Comparison of ENCODE assay signal across 8 cellular contexts in genomic region chr3:50237133-50237651, GRCh38. TPM values are rescaled to one million over a fixed set of nuclear protein-coding genes. Genes with fewer than 3 reads are reported as not detected.
A peak's percentile ranks its signal among the peaks of the same experiment; 100 is the strongest.
DNase-seq lines count a peak whose midpoint lies in the region; ATAC-seq and TF ChIP-seq lines count a peak whose summit lies in the region.

No MANE protein-coding gene starts in this region.

- ATAC-seq in CD4-positive, CD25-positive, alpha-beta regulatory T cell (ENCODE audit: low read depth in 2 of 2): no peak

- peak overlapping the region; percentile 51 for H4K8ac ChIP-seq in trophoblast cell (ENCODE audit: low read depth, low read length)

- no peak for TF ChIP-seq CTCF in foreskin fibroblast (IDR thresholded peaks at IDR 0.05; ENCODE audit: low read depth, low read length)

- peak overlapping the region; percentile 30 for H3K9ac ChIP-seq in trophoblast cell (ENCODE audit: low read length)

- peak overlapping the region; percentile 3 for H2BK120ac ChIP-seq in trophoblast cell (ENCODE audit: insufficient read depth, low read length, poor library complexity)

- no peak overlapping the region for H4K12ac ChIP-seq in trophoblast cell (ENCODE audit: low read depth, low read length)

- no peaks in the 10 kb centered on the region for H3K36me3 Mint-ChIP-seq in CD4-positive, CD25-positive, alpha-beta regulatory T cell
- H3K36me3 Mint-ChIP-seq in activated T-helper 1 cell treated with anti-CD3 and anti-CD28 coated beads, Interleukin-12 subunit alpha, Interleukin-12 subunit beta, Interleukin-2, Interleukin-4 antibody, amounts not matched to agents 30 ng/mL and 10 ng/mL and 1 ng/mL, durations not matched to agents 14 hours and 24 hours and 36 hours (ENCODE audit: low read depth): peaks cover 14% of the 10 kb centered on the region

- peaks cover 22% of the 10 kb centered on the region for H3K79me2 ChIP-seq in trophoblast cell (ENCODE audit: control insufficient read depth, insufficient read depth, low read length, poor library complexity)

- H3K23ac ChIP-seq in trophoblast cell (ENCODE audit: low read length): no peak overlapping the region

- no peaks in the 10 kb centered on the region for H3K9me3 ChIP-seq in CD4-positive, CD25-positive, alpha-beta regulatory T cell (ENCODE audit: control insufficient read depth in 2 of 2, low read length in 2 of 2)
- H3K9me3 ChIP-seq in trophoblast cell (ENCODE audit: insufficient read depth, low read depth, low read length): no peaks in the 10 kb centered on the region

- H3K27ac Mint-ChIP-seq in CD4-positive, CD25-positive, alpha-beta regulatory T cell: peak overlapping the region; percentile 92 to 97 (median 96)
- H3K27ac Mint-ChIP-seq in activated T-helper 1 cell treated with anti-CD3 and anti-CD28 coated beads, Interleukin-12 subunit alpha, Interleukin-12 subunit beta, Interleukin-2, Interleukin-4 antibody, amounts not matched to agents 30 ng/mL and 10 ng/mL and 1 ng/mL, durations not matched to agents 14 hours and 24 hours and 36 hours: peak overlapping the region; percentile 94

- H3K4me1 Mint-ChIP-seq in CD4-positive, CD25-positive, alpha-beta regulatory T cell: peaks cover 0 to 62% (median 29%) of the 10 kb centered on the region in 4 donors
- peaks cover 45% of the 10 kb centered on the region for H3K4me1 Mint-ChIP-seq in activated T-helper 1 cell treated with anti-CD3 and anti-CD28 coated beads, Interleukin-12 subunit alpha, Interleukin-12 subunit beta, Interleukin-2, Interleukin-4 antibody, amounts not matched to agents 30 ng/mL and 10 ng/mL and 1 ng/mL, durations not matched to agents 14 hours and 24 hours and 36 hours (ENCODE audit: low read depth)

- H2AK5ac ChIP-seq in trophoblast cell (ENCODE audit: low read length): peak overlapping the region; percentile 33

- no peaks in the 10 kb centered on the region for H3K27me3 ChIP-seq in CD4-positive, CD25-positive, alpha-beta regulatory T cell (ENCODE audit: control insufficient read depth, insufficient read depth, low read length)
- no peaks in the 10 kb centered on the region for H3K27me3 ChIP-seq in trophoblast cell (ENCODE audit: insufficient read depth, low read length)

- H3K4me3 Mint-ChIP-seq in CD4-positive, CD25-positive, alpha-beta regulatory T cell: peak overlapping the region; percentile 94 to 99 (median 98)
- H3K4me3 Mint-ChIP-seq in activated T-helper 1 cell treated with anti-CD3 and anti-CD28 coated beads, Interleukin-12 subunit alpha, Interleukin-12 subunit beta, Interleukin-2, Interleukin-4 antibody, amounts not matched to agents 30 ng/mL and 10 ng/mL and 1 ng/mL, durations not matched to agents 14 hours and 24 hours and 36 hours: peak overlapping the region; percentile 99

- no peaks in the 10 kb centered on the region for H3K9me3 Mint-ChIP-seq in CD4-positive, CD25-positive, alpha-beta regulatory T cell
- H3K9me3 Mint-ChIP-seq in activated T-helper 1 cell treated with anti-CD3 and anti-CD28 coated beads, Interleukin-12 subunit alpha, Interleukin-12 subunit beta, Interleukin-2, Interleukin-4 antibody, amounts not matched to agents 30 ng/mL and 10 ng/mL and 1 ng/mL, durations not matched to agents 14 hours and 24 hours and 36 hours: no peaks in the 10 kb centered on the region

- in situ Hi-C loops in KBM-7 (cut with MboI; ENCODE audit: low pct_unique_long_range_greater_than_20kb, low sequenced_read_pairs): no loop called here

- H2BK12ac ChIP-seq in trophoblast cell (ENCODE audit: low read length): no peak overlapping the region

- peak in 2 of 3 donors; percentile 59 to 69 for DNase-seq in CD4-positive, CD25-positive, alpha-beta regulatory T cell
- DNase-seq in KBM-7 (peak; percentile 36), foreskin fibroblast (peak; percentile 56 to 82), trophoblast cell (no peak), middle frontal gyrus (ENCODE audit: extremely low spot score, low spot score) (no peak), KG1 (lab: John Stamatoyannopoulos, UW) (no peak), mesenteric fat pad (ENCODE audit: low spot score) (no peak)
- peak; percentile 31 for DNase-seq in activated T-helper 1 cell treated with anti-CD3 and anti-CD28 coated beads, Interleukin-12 subunit alpha, Interleukin-12 subunit beta, Interleukin-2, Interleukin-4 antibody, amounts not matched to agents 30 ng/mL and 10 ng/mL and 1 ng/mL, durations not matched to agents 14 hours and 24 hours and 36 hours (ENCODE audit: low spot score)

- H2BK5ac ChIP-seq in trophoblast cell (ENCODE audit: low read depth, low read length, poor library complexity): peak overlapping the region; percentile 5

- H3K4me1 ChIP-seq in CD4-positive, CD25-positive, alpha-beta regulatory T cell (ENCODE audit: control insufficient read depth, insufficient read depth, low read length, poor library complexity, severe bottlenecking): peaks cover 60% of the 10 kb centered on the region
- H3K4me1 ChIP-seq in trophoblast cell (ENCODE audit: control insufficient read depth in 1 of 2, insufficient read depth in 2 of 2, low read length in 2 of 2): peaks cover 21 to 26% of the 10 kb centered on the region in 2 experiments

- intact Hi-C loops in activated T-helper 1 cell treated with anti-CD3 and anti-CD28 coated beads, Interleukin-12 subunit alpha, Interleukin-12 subunit beta, Interleukin-2, Interleukin-4 antibody, amounts not matched to agents 30 ng/mL and 10 ng/mL and 1 ng/mL, durations not matched to agents 14 hours and 24 hours and 36 hours (cut with micrococcal nuclease): loop anchor here (2.0 to 5.0 kb wide), 4 partner anchors 296 to 895 kb away; partner anchors contain the start of genes APEH, GMPPB, RBM6 and USP4

- peak overlapping the region; percentile 14 for H2AFZ ChIP-seq in trophoblast cell (ENCODE audit: insufficient read depth, low read length, poor library complexity)

- peaks cover 11% of the 10 kb centered on the region for H3K36me3 ChIP-seq in CD4-positive, CD25-positive, alpha-beta regulatory T cell (ENCODE audit: control insufficient read depth, insufficient read depth, low read length)
- peaks cover 10 to 12% of the 10 kb centered on the region in 2 experiments for H3K36me3 ChIP-seq in trophoblast cell (ENCODE audit: control insufficient read depth in 1 of 2, insufficient read depth in 2 of 2, low read length in 2 of 2)

- peak overlapping the region; percentile 31 for H4K91ac ChIP-seq in trophoblast cell (ENCODE audit: low read depth, low read length)

- peak overlapping the region; percentile 81 for H3K18ac ChIP-seq in trophoblast cell (ENCODE audit: low read length)

- H3K4me3 ChIP-seq in CD4-positive, CD25-positive, alpha-beta regulatory T cell (ENCODE audit: low read depth, low read length): peak overlapping the region; percentile 91
- peak overlapping the region; percentile 91 to 97 for H3K4me3 ChIP-seq in foreskin fibroblast (ENCODE audit: low read depth in 1 of 2, low read length in 2 of 2)
- H3K4me3 ChIP-seq in trophoblast cell (ENCODE audit: low read depth, low read length): peak overlapping the region; percentile 88

- peaks cover 8% of the 10 kb centered on the region for H3K79me1 ChIP-seq in trophoblast cell (ENCODE audit: low read length)

- peak overlapping the region; percentile 90 for H3K14ac ChIP-seq in trophoblast cell (ENCODE audit: low read length)

- peak overlapping the region; percentile 83 for H3K27ac ChIP-seq in CD4-positive, CD25-positive, alpha-beta regulatory T cell (ENCODE audit: insufficient read depth, low read length, poor library complexity, severe bottlenecking)
- no peak overlapping the region for H3K27ac ChIP-seq in trophoblast cell (ENCODE audit: low read depth, low read length)

- H3K4ac ChIP-seq in trophoblast cell (ENCODE audit: low read depth, low read length): peak overlapping the region; percentile 90

- H3K27me3 Mint-ChIP-seq in CD4-positive, CD25-positive, alpha-beta regulatory T cell: peaks cover 10% of the 10 kb centered on the region
- H3K27me3 Mint-ChIP-seq in activated T-helper 1 cell treated with anti-CD3 and anti-CD28 coated beads, Interleukin-12 subunit alpha, Interleukin-12 subunit beta, Interleukin-2, Interleukin-4 antibody, amounts not matched to agents 30 ng/mL and 10 ng/mL and 1 ng/mL, durations not matched to agents 14 hours and 24 hours and 36 hours (ENCODE audit: insufficient read depth): no peaks in the 10 kb centered on the region

- peak overlapping the region; percentile 79 for H3K4me2 ChIP-seq in trophoblast cell (ENCODE audit: low read length)

- no CpG with 5 or more reads among the region's 7 CpGs for WGBS in trophoblast cell (ENCODE audit: extremely low coverage, insufficient coverage, insufficient read length)

RNA-seq across cellular contexts. Expression of gene GNAI2, which starts 1.2 kb away (rescaled TPM):
- total RNA-seq in CD4-positive, CD25-positive, alpha-beta regulatory T cell: 373 TPM
- polyA plus RNA-seq in CD4-positive, CD25-positive, alpha-beta regulatory T cell: 100 to 1,000 TPM; 544 to 696 (median 614) TPM
- total RNA-seq in activated T-helper 1 cell treated with anti-CD3 and anti-CD28 coated beads, Interleukin-12 subunit alpha, Interleukin-12 subunit beta, Interleukin-2, Interleukin-4 antibody, amounts not matched to agents 30 ng/mL and 10 ng/mL and 1 ng/mL, durations not matched to agents 14 hours and 24 hours and 36 hours: 237 and 238 TPM in 2 replicates
- polyA plus RNA-seq in trophoblast cell (2013): 191 and 192 TPM in 2 replicates
- 309 TPM for total RNA-seq in mesenteric fat pad

RNA-seq across cellular contexts. Expression of gene SEMA3B, which starts 31.8 kb away (rescaled TPM):
- 1.7 TPM for total RNA-seq in CD4-positive, CD25-positive, alpha-beta regulatory T cell
- polyA plus RNA-seq in CD4-positive, CD25-positive, alpha-beta regulatory T cell: not detected
- total RNA-seq in activated T-helper 1 cell treated with anti-CD3 and anti-CD28 coated beads, Interleukin-12 subunit alpha, Interleukin-12 subunit beta, Interleukin-2, Interleukin-4 antibody, amounts not matched to agents 30 ng/mL and 10 ng/mL and 1 ng/mL, durations not matched to agents 14 hours and 24 hours and 36 hours: 0.49 and 1.0 TPM in 2 replicates
- 1.8 and 2.0 TPM in 2 replicates for polyA plus RNA-seq in trophoblast cell (2013)
- 22.1 TPM for total RNA-seq in mesenteric fat pad

RNA-seq across cellular contexts. Expression of gene SLC38A3, which starts 32.1 kb away (rescaled TPM):
- not detected for total RNA-seq in CD4-positive, CD25-positive, alpha-beta regulatory T cell
- not detected for polyA plus RNA-seq in CD4-positive, CD25-positive, alpha-beta regulatory T cell
- not detected in 2 replicates for total RNA-seq in activated T-helper 1 cell treated with anti-CD3 and anti-CD28 coated beads, Interleukin-12 subunit alpha, Interleukin-12 subunit beta, Interleukin-2, Interleukin-4 antibody, amounts not matched to agents 30 ng/mL and 10 ng/mL and 1 ng/mL, durations not matched to agents 14 hours and 24 hours and 36 hours
- 85.8 and 92.3 TPM in 2 replicates for polyA plus RNA-seq in trophoblast cell (2013)
- total RNA-seq in mesenteric fat pad: 0.39 TPM

RNA-seq across cellular contexts. Expression of gene LSMEM2, which starts 41.7 kb away (rescaled TPM):
- total RNA-seq in CD4-positive, CD25-positive, alpha-beta regulatory T cell: not detected
- under 1 TPM in 1 of 4 donors, not detected in 3; 0.22 TPM for polyA plus RNA-seq in CD4-positive, CD25-positive, alpha-beta regulatory T cell
- not detected in 2 replicates for total RNA-seq in activated T-helper 1 cell treated with anti-CD3 and anti-CD28 coated beads, Interleukin-12 subunit alpha, Interleukin-12 subunit beta, Interleukin-2, Interleukin-4 antibody, amounts not matched to agents 30 ng/mL and 10 ng/mL and 1 ng/mL, durations not matched to agents 14 hours and 24 hours and 36 hours
- 0.06 and 0.08 TPM in 2 replicates for polyA plus RNA-seq in trophoblast cell (2013)
- total RNA-seq in mesenteric fat pad: not detected

RNA-seq across cellular contexts. Expression of gene GNAT1, which starts 45.8 kb away (rescaled TPM):
- not detected for total RNA-seq in CD4-positive, CD25-positive, alpha-beta regulatory T cell
- polyA plus RNA-seq in CD4-positive, CD25-positive, alpha-beta regulatory T cell: not detected
- total RNA-seq in activated T-helper 1 cell treated with anti-CD3 and anti-CD28 coated beads, Interleukin-12 subunit alpha, Interleukin-12 subunit beta, Interleukin-2, Interleukin-4 antibody, amounts not matched to agents 30 ng/mL and 10 ng/mL and 1 ng/mL, durations not matched to agents 14 hours and 24 hours and 36 hours: not detected in 2 replicates
- polyA plus RNA-seq in trophoblast cell (2013): not detected in 2 replicates
- not detected for total RNA-seq in mesenteric fat pad

Comparison
In these comparisons a context has a peak if more than half of its experiments do, and no peak if none do; other contexts are left out.
1. DNase-seq: peak in CD4-positive, CD25-positive, alpha-beta regulatory T cell (2 of 3), KBM-7 (single experiment), activated T-helper 1 cell treated with anti-CD3 and anti-CD28 coated beads, Interleukin-12 subunit alpha, Interleukin-12 subunit beta, Interleukin-2, Interleukin-4 antibody, amounts not matched to agents 30 ng/mL and 10 ng/mL and 1 ng/mL, durations not matched to agents 14 hours and 24 hours and 36 hours (single experiment) and foreskin fibroblast (2 of 2); none in trophoblast cell (0 of 2), middle frontal gyrus (single experiment), KG1 (single experiment) and mesenteric fat pad (single experiment).
2. Peak in every context shown above with its lines, with median percentiles within 50 percentile points of each other: H3K4me3 ChIP-seq.